ENCODE assay signal across 12 cellular contexts in the genomic region with DNA sequence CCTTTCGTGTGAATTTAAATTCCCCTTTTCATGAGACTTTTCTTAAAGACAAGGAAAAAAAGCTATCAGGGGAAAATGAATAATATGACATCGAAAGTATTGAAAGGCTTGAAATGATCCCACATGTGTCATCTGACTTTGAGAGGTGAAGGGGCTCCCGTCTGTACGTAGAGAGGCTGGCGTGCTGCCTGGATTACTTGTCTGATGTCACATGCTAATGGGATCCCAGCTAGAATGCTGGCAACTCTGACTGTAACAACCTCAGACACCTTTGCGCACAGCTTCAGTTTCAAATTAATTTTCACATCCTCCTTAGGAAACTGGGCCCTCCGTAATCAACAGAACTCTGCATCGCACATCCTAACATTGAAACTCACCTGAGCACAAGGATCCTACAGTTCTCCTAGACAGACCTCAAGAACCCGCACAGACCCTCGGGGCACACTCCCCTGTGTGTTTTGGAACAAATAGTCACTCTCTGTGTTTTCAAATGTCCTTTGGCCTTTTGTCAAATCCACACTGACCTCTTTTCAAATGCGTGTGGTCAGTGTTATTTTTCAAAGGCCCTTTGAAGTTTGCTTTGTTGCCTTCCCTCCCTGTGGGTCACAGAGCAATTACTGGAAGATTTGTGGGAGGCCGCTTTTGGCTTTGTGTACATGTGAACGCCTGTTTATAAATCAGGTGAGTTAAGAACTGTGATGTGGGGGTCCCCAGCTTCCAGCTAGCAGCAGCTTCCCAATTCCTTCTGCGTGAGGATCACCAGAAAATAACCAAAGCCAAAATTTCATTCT.
DNase-seq lines count a peak whose midpoint lies in the region; ATAC-seq and TF ChIP-seq lines count a peak whose summit lies in the region.
"Had no signal": no experiment of that assay in that cellular context is flagged by ENCODE, and none has a peak within 500 bp of the region (broad histone marks: within the 10 kb centered on the region; RNA-seq: fewer than 3 reads in every experiment).

No MANE protein-coding gene starts in this region.

- TF ChIP-seq POLR2A in uterus (IDR thresholded peaks at IDR 0.05) = no peak

- H3K27ac ChIP-seq in uterus (peak overlapping the region; percentile 45 to 60), tibial artery (no peak overlapping the region)
- H3K27ac ChIP-seq: BLaER1 treated with 17β-estradiol and CSF1 and Interleukin-3, amounts not matched to agents 10 nM and 100 nM; brain microvascular endothelial cell had no signal

- TF ChIP-seq CTCF in nephron progenitor cell (IDR thresholded peaks at IDR 0.05) = no peak
- no peak for TF ChIP-seq CTCF in uterus (IDR thresholded peaks at IDR 0.05)
- TF ChIP-seq CTCF in tibial artery (IDR thresholded peaks at IDR 0.05) = no peak

- intact Hi-C loops in uterus (cut with DNase I; ENCODE audit: low total_unique reads) = no loop called here
- intact Hi-C loops in tibial artery (cut with DNase I; ENCODE audit: low total_unique reads) = no loop called here

- H3K36me3 ChIP-seq in uterus = no peaks in the 10 kb centered on the region
- H3K36me3 ChIP-seq in tibial artery = no peaks in the 10 kb centered on the region
- H3K36me3 ChIP-seq: BLaER1 treated with 17β-estradiol and CSF1 and Interleukin-3, amounts not matched to agents 10 nM and 100 nM; brain microvascular endothelial cell had no signal

- peak overlapping the region; percentile 46 for H3K4me3 Mint-ChIP-seq in nephron progenitor cell

- DNase-seq in stimulated activated CD4-positive, alpha-beta T cell treated with anti-CD3 and anti-CD28 coated beads, Interleukin-1b, Interleukin-23, amount 100 ng/mL, for 48 hours = peak; percentile 76
- DNase-seq in stimulated activated CD4-positive, alpha-beta T cell treated with anti-CD3 and anti-CD28 coated beads, Interleukin-4, amount 100 ng/mL, for 4 hours = no peak
- peak; percentile 16 to 75 for DNase-seq in dermis microvascular lymphatic vessel endothelial cell (ENCODE audit: low read depth in 2 of 2)
- no peak for DNase-seq in nephron progenitor cell
- peak in 1 of 2 donors; percentile 55 for DNase-seq in uterus
- no peak for DNase-seq in NCI-H2107 (lab: John Stamatoyannopoulos, UW)
- no peak for DNase-seq in tibial artery
- DNase-seq: activated CD8-positive, alpha-beta memory T cell treated with anti-CD3 and anti-CD28 coated beads for 24 hours; brain microvascular endothelial cell; NCI-H1417 treated with DMSO at 0.1 percent for 48 hours had no signal

- ATAC-seq in GM21825 (IDR thresholded peaks at IDR 0.05; ENCODE audit: unreplicated experiment) = no peak

- H3K4me3 ChIP-seq in uterus (no peak overlapping the region), tibial artery (no peak overlapping the region)
- H3K4me3 ChIP-seq: BLaER1 treated with 17β-estradiol and CSF1 and Interleukin-3, amounts not matched to agents 10 nM and 100 nM had no signal

- no peaks in the 10 kb centered on the region for H3K36me3 Mint-ChIP-seq in nephron progenitor cell (ENCODE audit: low read depth)

- peaks cover 0 to under 1% of the 10 kb centered on the region in 2 donors for H3K4me1 ChIP-seq in uterus
- peaks cover 0 to 51% (median 35%) of the 10 kb centered on the region in 4 donors for H3K4me1 ChIP-seq in tibial artery

- H3K9me3 Mint-ChIP-seq in nephron progenitor cell = no peaks in the 10 kb centered on the region

- peaks cover 63% of the 10 kb centered on the region for H3K4me1 Mint-ChIP-seq in nephron progenitor cell

- no peaks in the 10 kb centered on the region for H3K27me3 ChIP-seq in uterus
- no peaks in the 10 kb centered on the region for H3K27me3 ChIP-seq in tibial artery
- H3K27me3 ChIP-seq: BLaER1 treated with 17β-estradiol and CSF1 and Interleukin-3, amounts not matched to agents 10 nM and 100 nM; brain microvascular endothelial cell had no signal

- peaks cover 24% of the 10 kb centered on the region for H3K27me3 Mint-ChIP-seq in nephron progenitor cell (ENCODE audit: low read depth, poor library complexity)

- H3K27ac Mint-ChIP-seq in nephron progenitor cell = peak overlapping the region; percentile 78

- no peaks in the 10 kb centered on the region for H3K9me3 ChIP-seq in uterus
- no peaks in the 10 kb centered on the region for H3K9me3 ChIP-seq in tibial artery
- H3K9me3 ChIP-seq: BLaER1 treated with 17β-estradiol and CSF1 and Interleukin-3, amounts not matched to agents 10 nM and 100 nM had no signal

Comparison
In these comparisons a context has a peak if more than half of its experiments do, and no peak if none do; other contexts are left out.
1. DNase-seq: peak in stimulated activated CD4-positive, alpha-beta T cell treated with anti-CD3 and anti-CD28 coated beads, Interleukin-1b, Interleukin-23, amount 100 ng/mL, for 48 hours (single experiment) and dermis microvascular lymphatic vessel endothelial cell (2 of 2); none in stimulated activated CD4-positive, alpha-beta T cell treated with anti-CD3 and anti-CD28 coated beads, Interleukin-4, amount 100 ng/mL, for 4 hours (0 of 2), nephron progenitor cell (single experiment), NCI-H2107 (single experiment) and tibial artery (0 of 2).
2. H3K27ac ChIP-seq: peak in uterus (2 of 2); none in tibial artery (0 of 2).